Comparison of ENCODE assay signal across 8 cellular contexts in genomic region chr17:36183001-36183810, GRCh38. TPM values are rescaled to one million over a fixed set of nuclear protein-coding genes. Genes with fewer than 3 reads are reported as not detected.
DNase-seq lines count a peak whose midpoint lies in the region; ATAC-seq and TF ChIP-seq lines count a peak whose summit lies in the region.

No MANE protein-coding gene starts in this region.

- no peaks in the 10 kb centered on the region for H3K36me3 ChIP-seq in gastrocnemius medialis

- no peaks in the 10 kb centered on the region for H3K9me3 ChIP-seq in gastrocnemius medialis

- peak in 1 of 2 donors; percentile 16 for TF ChIP-seq POLR2A in gastrocnemius medialis (IDR thresholded peaks at IDR 0.05)

- peak overlapping the region in 1 of 4 donors; percentile 2 for H3K27ac ChIP-seq in gastrocnemius medialis

- peaks cover 0 to 7% of the 10 kb centered on the region in 2 donors for H3K4me1 ChIP-seq in gastrocnemius medialis

- in situ Hi-C loops in astrocyte of the cerebellum (cut with HindIII; ENCODE audit: low sequenced_read_pairs) = no loop called here
- in situ Hi-C loops in gastrocnemius medialis (cut with MboI; ENCODE audit: low sequenced_read_pairs in 4 of 4) = loop anchor here in 1 of 4 donors (10.0 kb wide), 1 partner anchor 68 kb away; no protein-coding TSS in a partner anchor

- intact Hi-C loops in gastrocnemius medialis (cut with DNase I; ENCODE audit: low total_unique reads) = no loop called here

- H3K4me3 ChIP-seq in astrocyte of the cerebellum (ENCODE audit: low read depth, low read length) (peak overlapping the region; percentile 49), iPS-11a (ENCODE audit: low read depth, low read length) (peak overlapping the region; percentile 4), gastrocnemius medialis (peak overlapping the region; percentile 19 to 71 (median 48))

- TF ChIP-seq CTCF in astrocyte of the cerebellum (IDR thresholded peaks at IDR 0.05; ENCODE audit: low read depth, low read length, missing control alignments) (no peak), gastrocnemius medialis (IDR thresholded peaks at IDR 0.05 in 4 of 5, conservative IDR thresholded peaks at IDR 0.05 in 1 of 5) (no peak)

- peaks cover 25 to 54% (median 40%) of the 10 kb centered on the region in 3 donors for H3K27me3 ChIP-seq in gastrocnemius medialis

- ATAC-seq in gastrocnemius medialis = peak in 1 of 2 donors; percentile 24

- peak; percentile 63 for DNase-seq in activated effector memory CD4-positive, alpha-beta T cell treated with anti-CD3 and anti-CD28 coated beads, Interleukin-2, amount 50 U/mL, for 16 hours
- no peak for DNase-seq in activated effector memory CD4-positive, alpha-beta T cell treated with Interleukin-2 at 50 U/mL for 16 hours
- DNase-seq in Kasumi-1 (lab: John Stamatoyannopoulos, UW) (peak; percentile 77 to 82), astrocyte of the cerebellum (ENCODE audit: low read depth) (peak; percentile 16), gastrocnemius medialis (no peak), T1000 (lab: John Stamatoyannopoulos, UW) (no peak)
- DNase-seq in central memory CD4-positive, alpha-beta T cell = no peak

RNA-seq across cellular contexts. Expression of gene TBC1D3B, which starts 6.8 kb away (rescaled TPM):
- 1 to 10 TPM in 1 of 4 donors, under 1 TPM in 1, not detected in 2; 0.98 to 4.8 TPM for total RNA-seq in gastrocnemius medialis

RNA-seq across cellular contexts. Expression of gene CCL3L1, which starts 13.4 kb away (rescaled TPM):
- not detected for total RNA-seq in gastrocnemius medialis

RNA-seq across cellular contexts. Expression of gene CCL4L2, which starts 27.7 kb away (rescaled TPM):
- not detected for total RNA-seq in gastrocnemius medialis

Comparison
In these comparisons a context has a peak if more than half of its experiments do, and no peak if none do; other contexts are left out.
1. DNase-seq: peak in activated effector memory CD4-positive, alpha-beta T cell treated with anti-CD3 and anti-CD28 coated beads, Interleukin-2, amount 50 U/mL, for 16 hours (single experiment), Kasumi-1 (2 of 2) and astrocyte of the cerebellum (single experiment); none in activated effector memory CD4-positive, alpha-beta T cell treated with Interleukin-2 at 50 U/mL for 16 hours (single experiment), gastrocnemius medialis (0 of 2), central memory CD4-positive, alpha-beta T cell (single experiment) and T1000 (single experiment).
2. Peak in every context shown above with its lines, with median percentiles within 50 percentile points of each other: H3K4me3 ChIP-seq.